ENCODE assay signal across 21 cellular contexts in genomic region chr17:79113699-79114098, GRCh38. TPM values are rescaled to one million over a fixed set of nuclear protein-coding genes. Genes with fewer than 3 reads are reported as not detected.
DNase-seq lines count a peak whose midpoint lies in the region; ATAC-seq and TF ChIP-seq lines count a peak whose summit lies in the region.
"Had no signal": no experiment of that assay in that cellular context is flagged by ENCODE, and none has a peak within 500 bp of the region (broad histone marks: within the 10 kb centered on the region; RNA-seq: fewer than 3 reads in every experiment).

No MANE protein-coding gene starts in this region.

- ATAC-seq in GM23338 (no peak), WTC11 (no peak), HG03457 (IDR thresholded peaks at IDR 0.05; ENCODE audit: unreplicated experiment) (no peak)

- POLR2A ChIA-PET in WTC11 (lab: Charles Lee): no interaction called here

- no peaks in the 10 kb centered on the region for H3K9me3 Mint-ChIP-seq in GM23338
- H3K9me3 Mint-ChIP-seq in WTC11: no peaks in the 10 kb centered on the region
- H3K9me3 Mint-ChIP-seq in nephron progenitor cell: no peaks in the 10 kb centered on the region
- H3K9me3 Mint-ChIP-seq: CD4-positive, CD25-positive, alpha-beta regulatory T cell had no signal

- H3K27ac ChIP-seq in BLaER1: no peak overlapping the region
- H3K27ac ChIP-seq in GM23338 (ENCODE audit: low read depth): no peak overlapping the region
- H3K27ac ChIP-seq: PC-9, SK-N-MC had no signal

- CTCF ChIA-PET in WTC11 (lab: Charles Lee): interaction anchor here (1.4 to 2.2 kb wide), 3 partner anchors 275 to 287 kb away, joined by 5 to 9 read pairs (median 7); no protein-coding TSS in a partner anchor

- H3K9ac ChIP-seq in BLaER1: no peak overlapping the region

- no peak overlapping the region for H3K4me3 ChIP-seq in BLaER1
- no peak overlapping the region for H3K4me3 ChIP-seq in GM23338
- no peak overlapping the region for H3K4me3 ChIP-seq in BE2C (ENCODE audit: low read depth, low read length)
- H3K4me3 ChIP-seq: PC-9, SK-N-MC had no signal

- no peaks in the 10 kb centered on the region for H3K9me3 ChIP-seq in BLaER1
- no peaks in the 10 kb centered on the region for H3K9me3 ChIP-seq in BE2C

- H3K4me1 Mint-ChIP-seq in GM23338: peaks cover 3% of the 10 kb centered on the region; the same call in 2 of the 3 replicates
- H3K4me1 Mint-ChIP-seq in WTC11: no peaks in the 10 kb centered on the region
- peaks cover 47% of the 10 kb centered on the region for H3K4me1 Mint-ChIP-seq in nephron progenitor cell
- H3K4me1 Mint-ChIP-seq: CD4-positive, CD25-positive, alpha-beta regulatory T cell had no signal

- H3K27me3 ChIP-seq in BLaER1 (peaks cover 10% of the 10 kb centered on the region; the same call in 1 of the 2 replicates), GM23338 (ENCODE audit: insufficient read depth) (no peaks in the 10 kb centered on the region), BE2C (peaks cover 29% of the 10 kb centered on the region)

- H3K36me3 ChIP-seq in BLaER1 (no peaks in the 10 kb centered on the region), GM23338 (ENCODE audit: insufficient read depth) (no peaks in the 10 kb centered on the region), BE2C (no peaks in the 10 kb centered on the region)

- H3K4me2 ChIP-seq in BLaER1 (peak overlapping the region; percentile 88; the same call in 1 of the 2 replicates), GM23338 (no peak overlapping the region)

- H2AFZ ChIP-seq in GM23338: no peak overlapping the region
- H2AFZ ChIP-seq: PC-9 had no signal

- no peaks in the 10 kb centered on the region for H3K79me2 ChIP-seq in GM23338 (replicated peaks; ENCODE audit: insufficient read depth)

- H3K36me3 Mint-ChIP-seq in GM23338 (ENCODE audit: low read depth) (no peaks in the 10 kb centered on the region), WTC11 (no peaks in the 10 kb centered on the region), nephron progenitor cell (ENCODE audit: low read depth) (no peaks in the 10 kb centered on the region)
- H3K36me3 Mint-ChIP-seq: CD4-positive, CD25-positive, alpha-beta regulatory T cell had no signal

- H3K9me2 ChIP-seq in GM23338 (ENCODE audit: insufficient read depth): no peaks in the 10 kb centered on the region

- TF ChIP-seq CTCF in GM23338 (conservative IDR thresholded peaks at IDR 0.05; ENCODE audit: low read depth in 2 of 2) (no peak), WTC11 (IDR thresholded peaks at IDR 0.05) (no peak), nephron progenitor cell (IDR thresholded peaks at IDR 0.05) (no peak), BE2C (IDR thresholded peaks at IDR 0.05; ENCODE audit: low read depth, low read length) (no peak)

- H3K4me1 ChIP-seq in BLaER1 (peaks cover 59% of the 10 kb centered on the region), GM23338 (ENCODE audit: insufficient read depth) (no peaks in the 10 kb centered on the region), BE2C (peaks cover 13% of the 10 kb centered on the region)

- H3K27me3 Mint-ChIP-seq in GM23338 (ENCODE audit: insufficient read depth, low read depth, poor library complexity) (peaks cover 13% of the 10 kb centered on the region), WTC11 (ENCODE audit: low read depth) (no peaks in the 10 kb centered on the region), nephron progenitor cell (ENCODE audit: low read depth, poor library complexity) (no peaks in the 10 kb centered on the region)
- H3K27me3 Mint-ChIP-seq: CD4-positive, CD25-positive, alpha-beta regulatory T cell had no signal

- H3F3A ChIP-seq in GM23338 (replicated peaks; ENCODE audit: low read depth): no peaks in the 10 kb centered on the region

- no peaks in the 10 kb centered on the region for H4K20me1 ChIP-seq in BLaER1
- peaks cover 6% of the 10 kb centered on the region; the same call in 1 of the 2 replicates for H4K20me1 ChIP-seq in GM23338 (replicated peaks; ENCODE audit: insufficient read depth)

- DNase-seq in GM23338 (ENCODE audit: low spot score): no peak
- DNase-seq in WTC11 (ENCODE audit: low spot score): no peak
- no peak for DNase-seq in nephron progenitor cell
- no peak for DNase-seq in BE2C
- no peak for DNase-seq in NCI-H2107 (lab: John Stamatoyannopoulos, UW)
- DNase-seq in activated T-cell treated with anti-CD3 and anti-CD28 coated beads, Interleukin-2, amount 50 U/mL, for 1 hour: no peak
- DNase-seq: AML-193; CD4-positive, CD25-positive, alpha-beta regulatory T cell; GOT3; HCEC 1CT; Karpas-422; MV-4-11; NCI-H1105 treated with DMSO at 0.1 percent for 48 hours; NCI-H2171 treated with DMSO at 0.1 percent for 48 hours; NCI-H526; PC-9; RPMI8226; SHP77 treated with DMSO at 0.1 percent for 48 hours had no signal

- H3K4me3 Mint-ChIP-seq in GM23338 (no peak overlapping the region), WTC11 (no peak overlapping the region), nephron progenitor cell (no peak overlapping the region)
- H3K4me3 Mint-ChIP-seq: CD4-positive, CD25-positive, alpha-beta regulatory T cell had no signal

- peak overlapping the region; percentile 9; the same call in 1 of the 2 replicates for H3K27ac Mint-ChIP-seq in GM23338
- 0 out of 2 replicates have a peak overlapping the region, but pooled peaks have one; percentile 45 for H3K27ac Mint-ChIP-seq in WTC11
- peak overlapping the region; percentile 27 for H3K27ac Mint-ChIP-seq in nephron progenitor cell
- H3K27ac Mint-ChIP-seq: CD4-positive, CD25-positive, alpha-beta regulatory T cell had no signal

TF ChIP-seq in GM23338, 12 proteins besides CTCF, POLR2A, EP300 and RAD21:
- TF ChIP-seq NANOG (IDR thresholded peaks at IDR 0.05; ENCODE audit: borderline replicate concordance): no peak
- no peak for TF ChIP-seq EZH2phosphoT487 (IDR thresholded peaks at IDR 0.05; ENCODE audit: unreplicated experiment)
- no peak for TF ChIP-seq POLR2AphosphoS5 (IDR thresholded peaks at IDR 0.05; ENCODE audit: low read depth)
TF ChIP-seq in GM23338: peak in this region for 0.

TF ChIP-seq in WTC11, 78 proteins besides CTCF, POLR2A, EP300 and RAD21:
- no peak for TF ChIP-seq FOXK1 (CRISPR knock-in tag; IDR thresholded peaks at IDR 0.05)
- no peak for TF ChIP-seq STAT6 (CRISPR knock-in tag; conservative IDR thresholded peaks at IDR 0.05; ENCODE audit: low read depth)
- TF ChIP-seq TCF7 (CRISPR knock-in tag; IDR thresholded peaks at IDR 0.05; ENCODE audit: low read depth): no peak
- TF ChIP-seq PRRX2 (CRISPR knock-in tag; IDR thresholded peaks at IDR 0.05): no peak
TF ChIP-seq in WTC11: peak in this region for 0.

RNA-seq across cellular contexts. Expression of gene ENGASE, which starts 39.1 kb away (rescaled TPM):
- 23.9 and 27.1 TPM in 2 replicates for total RNA-seq in GM23338 (2014; rRNA removed; shearing (Covaris generic))
- polyA plus RNA-seq in GM23338 (2016; fragmentation: Nextera tagmentation; extraction: Ambion mirVana): 8.8 and 9.0 TPM in 2 replicates
- total RNA-seq in WTC11 (2021): 40.0 to 47.5 TPM (median 41.6 TPM) in 3 replicates
- polyA plus RNA-seq in BE2C (2012; ENCODE audit: insufficient read depth, insufficient read length, low read depth): 68.4 TPM
